ENCODE assay signal across 8 cellular contexts in the genomic region with DNA sequence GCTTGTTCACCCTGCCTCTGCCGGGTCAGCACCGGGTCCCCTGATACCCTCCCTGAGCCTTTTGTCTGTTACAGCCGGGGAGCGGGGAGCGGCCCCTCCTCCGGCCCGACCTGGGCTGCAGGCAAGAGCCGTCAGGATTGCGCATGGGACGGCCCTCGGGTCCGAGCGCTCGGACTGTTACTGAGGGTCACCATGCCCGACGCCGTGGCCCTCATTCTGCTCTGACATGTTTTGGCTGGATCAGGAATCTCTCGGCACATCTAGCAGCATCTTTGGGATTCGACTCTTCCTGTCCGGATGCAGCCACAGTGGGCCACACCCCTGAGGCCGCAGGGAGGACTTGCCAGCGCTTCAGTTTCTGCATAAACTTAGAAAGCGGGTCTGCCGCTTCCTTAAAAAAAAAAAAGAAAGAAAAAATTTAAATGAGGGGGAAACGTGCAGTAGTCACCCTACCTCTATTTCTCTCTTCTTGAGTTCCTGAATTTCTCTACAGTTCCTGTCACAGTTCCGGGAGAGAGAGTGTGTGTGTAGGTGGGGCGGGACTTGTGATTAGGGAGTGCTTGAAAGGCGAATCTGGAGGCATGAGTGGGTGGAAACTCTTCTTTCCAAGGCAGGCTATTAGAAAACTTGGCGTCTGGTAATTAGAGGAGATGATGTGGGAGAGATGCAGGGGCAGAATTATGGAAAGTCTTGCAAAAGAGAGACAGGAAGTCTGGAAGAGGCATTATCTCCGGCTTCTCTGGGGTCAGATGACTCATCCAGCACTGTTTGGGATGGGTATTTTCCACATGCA. TPM values are rescaled to one million over a fixed set of nuclear protein-coding genes. Genes with fewer than 3 reads are reported as not detected.
DNase-seq lines count a peak whose midpoint lies in the region; ATAC-seq and TF ChIP-seq lines count a peak whose summit lies in the region.

No MANE protein-coding gene starts in this region.

- H3K4me1 ChIP-seq in muscle layer of duodenum (ENCODE audit: control insufficient read depth in 1 of 2, insufficient read depth in 2 of 2, low read length in 2 of 2) (peaks cover 11 to 15% of the 10 kb centered on the region in 2 donors), thoracic aorta (ENCODE audit: control insufficient read depth in 1 of 2, low read depth in 2 of 2) (peaks cover 13 to 32% of the 10 kb centered on the region in 2 donors)

- H3K36me3 Mint-ChIP-seq in HFFc6 (ENCODE audit: low read depth) = peaks cover 26% of the 10 kb centered on the region

- peak overlapping the region; percentile 92 for H3K4me3 Mint-ChIP-seq in HFFc6

- peaks cover 42% of the 10 kb centered on the region for H3K4me1 Mint-ChIP-seq in HFFc6 (ENCODE audit: low read depth)

- TF ChIP-seq CTCF in HFFc6 (IDR thresholded peaks at IDR 0.05) (no peak), thoracic aorta (IDR thresholded peaks at IDR 0.05) (no peak)

- H3K4me3 ChIP-seq in muscle layer of duodenum (ENCODE audit: low read depth in 1 of 2, low read length in 2 of 2) = peak overlapping the region; percentile 74 to 85
- peak overlapping the region; percentile 91 for H3K4me3 ChIP-seq in thoracic aorta

- H3K9me3 ChIP-seq in muscle layer of duodenum (ENCODE audit: control insufficient read depth in 1 of 2, low read length in 2 of 2) (no peaks in the 10 kb centered on the region), thoracic aorta (no peaks in the 10 kb centered on the region)

- ATAC-seq in thoracic aorta (ENCODE audit: insufficient number of reproducible peaks, low FRiP score, low read depth) = no peak

- H3K27ac Mint-ChIP-seq in HFFc6 = peak overlapping the region; percentile 96

- DNase-seq in DMS153 treated with DMSO at 0.1 percent for 48 hours (lab: John Stamatoyannopoulos, UW; ENCODE audit: unreplicated experiment) (peak; percentile 23), HFFc6 (peak; percentile 95), NOMO-1 treated with DMSO at 0.1 percent for 48 hours (lab: John Stamatoyannopoulos, UW; ENCODE audit: unreplicated experiment) (peak; percentile 85), activated T-helper 1 cell treated with Interleukin-2 at 50 U/mL for 16 hours (ENCODE audit: low read depth) (peak; percentile 12), fibroblast of gingiva (ENCODE audit: low read depth) (peak; percentile 95), thoracic aorta (ENCODE audit: low spot score) (peak; percentile 47), cerebellar nuclear complex (lab: John Stamatoyannopoulos, UW) (no peak)

- H3K27ac ChIP-seq in muscle layer of duodenum (ENCODE audit: low read length) (peak overlapping the region; percentile 93), thoracic aorta (peak overlapping the region; percentile 90 to 98)

- H3K36me3 ChIP-seq in muscle layer of duodenum (ENCODE audit: control insufficient read depth in 1 of 2, insufficient read depth in 2 of 2, low read length in 2 of 2) (peaks cover 0 to 2% of the 10 kb centered on the region in 2 donors), thoracic aorta (peaks cover 1% of the 10 kb centered on the region)

- H3K27me3 ChIP-seq in muscle layer of duodenum (ENCODE audit: low read depth, low read length) (no peaks in the 10 kb centered on the region), thoracic aorta (replicated peaks; ENCODE audit: insufficient read depth) (no peaks in the 10 kb centered on the region)

- peaks cover 2% of the 10 kb centered on the region; the same call in 1 of the 2 replicates for H3K27me3 Mint-ChIP-seq in HFFc6 (ENCODE audit: insufficient read depth)

- no peaks in the 10 kb centered on the region for H3K9me3 Mint-ChIP-seq in HFFc6

RNA-seq across cellular contexts. Expression of gene TMEM87B, which starts 1.0 kb away (rescaled TPM):
- 10 to 100 TPM; 37.9 to 51.6 (median 39.7) TPM for total RNA-seq in HFFc6 (2021; fragmentation: NEBNext Ultra II Directional; extraction: Animal tissue kit (Norgen Biotek cat#: 25700))
- total RNA-seq in thoracic aorta = 10 to 100 TPM; 26.1 to 35.3 TPM

Comparison
In these comparisons a context has a peak if more than half of its experiments do, and no peak if none do; other contexts are left out.
1. DNase-seq: peak in DMS153 treated with DMSO at 0.1 percent for 48 hours (single experiment), HFFc6 (single experiment), NOMO-1 treated with DMSO at 0.1 percent for 48 hours (single experiment), activated T-helper 1 cell treated with Interleukin-2 at 50 U/mL for 16 hours (single experiment), fibroblast of gingiva (single experiment) and thoracic aorta (single experiment); none in cerebellar nuclear complex (0 of 2).